18 cellular contexts compared by ENCODE assay signal in the genomic region with DNA sequence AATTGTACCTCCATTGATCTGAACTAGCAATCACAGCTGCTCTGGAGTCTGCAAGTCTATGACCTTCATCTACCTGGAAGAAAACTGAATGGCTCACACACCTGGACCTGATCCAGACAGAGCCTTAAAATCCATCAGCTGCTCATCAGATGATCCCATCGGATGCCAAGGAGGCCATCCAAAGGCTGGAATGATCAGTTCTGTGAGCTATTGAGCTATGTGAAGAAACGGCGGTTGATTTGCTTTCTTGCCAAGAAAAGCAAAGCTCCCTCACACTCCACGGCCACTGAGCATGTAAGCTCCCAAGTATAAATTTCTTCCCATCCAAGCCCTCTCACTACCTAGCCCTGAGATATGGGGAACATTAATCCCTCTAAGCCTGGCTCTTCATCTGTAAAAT.
A peak's percentile ranks its signal among the peaks of the same experiment; 100 is the strongest.
DNase-seq lines count a peak whose midpoint lies in the region; ATAC-seq and TF ChIP-seq lines count a peak whose summit lies in the region.
"Had no signal": no experiment of that assay in that cellular context is flagged by ENCODE, and none has a peak within 500 bp of the region (broad histone marks: within the 10 kb centered on the region; RNA-seq: fewer than 3 reads in every experiment).

No MANE protein-coding gene starts in this region.

- ATAC-seq in psoas muscle (peak; percentile 32 to 64 (median 52)), HG03159 (IDR thresholded peaks at IDR 0.05; ENCODE audit: unreplicated experiment) (no peak)

- peaks cover 36% of the 10 kb centered on the region for H3K4me1 ChIP-seq in psoas muscle
- H3K4me1 ChIP-seq: Peyer's patch had no signal

- no peaks in the 10 kb centered on the region for H3K9me3 ChIP-seq in psoas muscle
- H3K9me3 ChIP-seq: BLaER1 treated with 17β-estradiol and CSF1 and Interleukin-3, amounts not matched to agents 10 nM and 100 nM; Caco-2; Peyer's patch; SJCRH30 had no signal

- TF ChIP-seq CTCF in psoas muscle (IDR thresholded peaks at IDR 0.05): no peak

- no peak overlapping the region for H3K4me3 ChIP-seq in psoas muscle
- H3K4me3 ChIP-seq: BLaER1 treated with 17β-estradiol and CSF1 and Interleukin-3, amounts not matched to agents 10 nM and 100 nM; Peyer's patch; SJCRH30 had no signal

- no peaks in the 10 kb centered on the region for H3K27me3 ChIP-seq in psoas muscle (ENCODE audit: insufficient read depth in 3 of 3, low read length in 2 of 3)
- H3K27me3 ChIP-seq: BLaER1 treated with 17β-estradiol and CSF1 and Interleukin-3, amounts not matched to agents 10 nM and 100 nM; Peyer's patch; SJCRH30 had no signal

- peak overlapping the region; percentile 27 for H3K27ac ChIP-seq in psoas muscle
- H3K27ac ChIP-seq: BLaER1 treated with 17β-estradiol and CSF1 and Interleukin-3, amounts not matched to agents 10 nM and 100 nM; Peyer's patch; SJCRH30 had no signal

- DNase-seq in G401 (ENCODE audit: low spot score): peak; percentile 40
- peak; percentile 54 for DNase-seq in astrocyte of the hippocampus (ENCODE audit: low read depth, low spot score)
- DNase-seq in glomerular visceral epithelial cell (ENCODE audit: extremely low spot score): peak; percentile 32
- no peak for DNase-seq in psoas muscle
- no peak for DNase-seq in KG1 (lab: John Stamatoyannopoulos, UW)
- no peak for DNase-seq in ACHN
- DNase-seq: Caco-2; CD4-positive, alpha-beta memory T cell; GDM1; GOT3; Karpas-422; MV-4-11; NCI-H1694; NCI-H526; Peyer's patch; SJCRH30 had no signal

- WGBS in psoas muscle, 3 donors: 15 to 32% (median 19%) methylated on average over 4 of the region's 4 CpGs

- intact Hi-C loops in psoas muscle (cut with DNase I): no loop called here

- in situ Hi-C loops in G401 (cut with HindIII; ENCODE audit: low sequenced_read_pairs) (no loop called here), ACHN (cut with HindIII; ENCODE audit: low pct_ligation_motif_present, low pct_unique_long_range_greater_than_20kb, low sequenced_read_pairs) (no loop called here)

- peaks cover 0 to 3% of the 10 kb centered on the region in 2 donors for H3K36me3 ChIP-seq in psoas muscle (ENCODE audit: insufficient read depth in 1 of 2, low read depth in 1 of 2)

Comparison
In these comparisons a context has a peak if more than half of its experiments do, and no peak if none do; other contexts are left out.
1. DNase-seq: peak in G401 (single experiment), astrocyte of the hippocampus (single experiment) and glomerular visceral epithelial cell (single experiment); none in psoas muscle (0 of 2), KG1 (single experiment) and ACHN (single experiment).